31 cellular contexts compared by ENCODE assay signal in the genomic region with DNA sequence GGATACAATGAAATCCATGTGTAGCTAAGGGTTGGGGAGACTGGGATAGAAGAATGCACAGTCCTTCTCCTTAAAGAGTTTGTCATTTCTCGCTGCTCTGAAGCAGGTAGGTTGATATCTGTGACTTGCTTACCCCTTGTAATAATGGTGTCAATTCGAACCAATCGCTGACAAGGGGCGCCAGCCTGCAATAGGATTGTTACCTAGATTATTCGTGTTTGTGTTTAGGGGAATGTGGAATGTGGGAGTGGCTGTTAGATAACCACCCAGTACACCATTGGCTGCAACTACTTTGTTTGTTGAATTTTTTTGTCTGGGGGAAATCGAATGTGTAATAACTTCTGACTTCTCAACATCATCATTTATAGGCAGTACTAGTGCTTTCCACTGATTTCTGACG.
"Had no signal": no experiment of that assay in that cellular context is flagged by ENCODE, and none has a peak within 500 bp of the region (broad histone marks: within the 10 kb centered on the region; RNA-seq: fewer than 3 reads in every experiment).

No MANE protein-coding gene starts in this region.

- H3K27ac ChIP-seq: ascending aorta, brain microvascular endothelial cell, coronary artery, epithelial cell of prostate, esophagus squamous epithelium, gastroesophageal sphincter had no signal

- ATAC-seq: activated naive CD4-positive, alpha-beta T cell treated with anti-CD3 and anti-CD28 coated beads, Interleukin-2, amount 50 U/mL, for 72 hours; activated T-cell treated with anti-CD3 and anti-CD28 coated beads, Interleukin-2, amount 50 U/mL, for 72 hours; activated T-helper 17 cell treated with anti-CD3 and anti-CD28 coated beads, Interleukin-2, amount 50 U/mL, for 72 hours; effector memory CD8-positive, alpha-beta T cell; gastroesophageal sphincter had no signal

- H3K27me3 Mint-ChIP-seq: activated CD4-positive, alpha-beta T cell treated with anti-CD3 and anti-CD28 coated beads, Interleukin-2, amount 10 ng/mL, durations not matched to agents 7 days and 5 days; activated T-cell treated with anti-CD3 and anti-CD28 coated beads, Interleukin-2, amount 50 U/mL, for 24 hours had no signal

- H3K27ac Mint-ChIP-seq: activated CD4-positive, alpha-beta memory T cell treated with anti-CD3 and anti-CD28 coated beads, Interleukin-2, amount 10 ng/mL, durations not matched to agents 7 days and 5 days; activated CD4-positive, alpha-beta T cell treated with anti-CD3 and anti-CD28 coated beads, Interleukin-2, amount 10 ng/mL, durations not matched to agents 7 days and 5 days; activated naive CD4-positive, alpha-beta T cell treated with anti-CD3 and anti-CD28 coated beads for 36 hours; activated naive CD4-positive, alpha-beta T cell treated with anti-CD3 and anti-CD28 coated beads, Interleukin-2, amount 50 U/mL, for 72 hours; activated naive CD8-positive, alpha-beta T cell treated with anti-CD3 and anti-CD28 coated beads, Interleukin-2, amount 10 ng/mL, durations not matched to agents 7 days and 5 days; activated T-cell treated with anti-CD3 and anti-CD28 coated beads, Interleukin-2, amount 50 U/mL, for 24 hours; activated T-cell treated with anti-CD3 and anti-CD28 coated beads, Interleukin-2, amount 50 U/mL, for 72 hours; activated T-helper 17 cell treated with anti-CD3 and anti-CD28 coated beads, Interleukin-2, amount 50 U/mL, for 72 hours; effector memory CD8-positive, alpha-beta T cell had no signal

- FAIRE-seq: bronchial epithelial cell, endometrium, endothelial cell of umbilical vein had no signal

- DNase-seq: activated CD4-positive, alpha-beta memory T cell treated with anti-CD3 and anti-CD28 coated beads, Interleukin-2, amount 10 ng/mL, durations not matched to agents 7 days and 5 days; activated CD4-positive, alpha-beta T cell treated with anti-CD3 and anti-CD28 coated beads for 1 hour; activated CD4-positive, alpha-beta T cell treated with anti-CD3 and anti-CD28 coated beads for 4 hours; activated CD4-positive, alpha-beta T cell treated with anti-CD3 and anti-CD28 coated beads, Interleukin-2, amount 10 ng/mL, durations not matched to agents 7 days and 5 days; activated CD4-positive, alpha-beta T cell treated with anti-CD3 and anti-CD28 coated beads, Interleukin-2, amount 50 U/mL, for 4 hours; activated CD8-positive, alpha-beta memory T cell treated with anti-CD3 and anti-CD28 coated beads, Interleukin-2, amount 50 U/mL, for 48 hours; activated effector memory CD4-positive, alpha-beta T cell treated with Interleukin-2 at 50 U/mL for 16 hours; activated gamma-delta T cell treated with Interleukin-2 at 50 U/mL for 16 hours; activated naive CD4-positive, alpha-beta T cell treated with anti-CD3 and anti-CD28 coated beads for 36 hours; activated naive CD8-positive, alpha-beta T cell treated with anti-CD3 and anti-CD28 coated beads, Interleukin-2, amount 10 ng/mL, durations not matched to agents 7 days and 5 days; activated T-cell treated with anti-CD3 and anti-CD28 coated beads for 4 hours; activated T-cell treated with anti-CD3 and anti-CD28 coated beads, Interleukin-2, amount 50 U/mL, for 24 hours; activated T-cell treated with anti-CD3 and anti-CD28 coated beads, Interleukin-2, amount 50 U/mL, for 72 hours; brain microvascular endothelial cell; dermis blood vessel endothelial cell; effector CD4-positive, alpha-beta T cell; effector memory CD8-positive, alpha-beta T cell; esophagus squamous epithelium; foreskin melanocyte; head of caudate nucleus; T-helper 2 cell had no signal

- H3K4me3 Mint-ChIP-seq: activated CD4-positive, alpha-beta memory T cell treated with anti-CD3 and anti-CD28 coated beads, Interleukin-2, amount 10 ng/mL, durations not matched to agents 7 days and 5 days; activated CD4-positive, alpha-beta T cell treated with anti-CD3 and anti-CD28 coated beads, Interleukin-2, amount 10 ng/mL, durations not matched to agents 7 days and 5 days; activated naive CD4-positive, alpha-beta T cell treated with anti-CD3 and anti-CD28 coated beads for 36 hours; activated naive CD8-positive, alpha-beta T cell treated with anti-CD3 and anti-CD28 coated beads, Interleukin-2, amount 10 ng/mL, durations not matched to agents 7 days and 5 days; activated T-cell treated with anti-CD3 and anti-CD28 coated beads, Interleukin-2, amount 50 U/mL, for 24 hours; activated T-cell treated with anti-CD3 and anti-CD28 coated beads, Interleukin-2, amount 50 U/mL, for 72 hours; activated T-helper 17 cell treated with anti-CD3 and anti-CD28 coated beads, Interleukin-2, amount 50 U/mL, for 72 hours; central memory CD8-positive, alpha-beta T cell; effector memory CD8-positive, alpha-beta T cell had no signal

- H3K9me3 Mint-ChIP-seq: activated CD4-positive, alpha-beta memory T cell treated with anti-CD3 and anti-CD28 coated beads, Interleukin-2, amount 10 ng/mL, durations not matched to agents 7 days and 5 days; activated CD4-positive, alpha-beta T cell treated with anti-CD3 and anti-CD28 coated beads, Interleukin-2, amount 10 ng/mL, durations not matched to agents 7 days and 5 days; activated naive CD4-positive, alpha-beta T cell treated with anti-CD3 and anti-CD28 coated beads for 36 hours; activated naive CD4-positive, alpha-beta T cell treated with anti-CD3 and anti-CD28 coated beads, Interleukin-2, amount 50 U/mL, for 72 hours; activated naive CD8-positive, alpha-beta T cell treated with anti-CD3 and anti-CD28 coated beads, Interleukin-2, amount 10 ng/mL, durations not matched to agents 7 days and 5 days; activated T-cell treated with anti-CD3 and anti-CD28 coated beads, Interleukin-2, amount 50 U/mL, for 24 hours; activated T-cell treated with anti-CD3 and anti-CD28 coated beads, Interleukin-2, amount 50 U/mL, for 72 hours; activated T-helper 17 cell treated with anti-CD3 and anti-CD28 coated beads, Interleukin-2, amount 50 U/mL, for 72 hours; central memory CD8-positive, alpha-beta T cell; effector memory CD8-positive, alpha-beta T cell had no signal

- H3K27me3 ChIP-seq: ascending aorta, brain microvascular endothelial cell, esophagus squamous epithelium, gastroesophageal sphincter had no signal

- H3K9me3 ChIP-seq: ascending aorta, esophagus squamous epithelium, gastroesophageal sphincter had no signal

- H3K36me3 Mint-ChIP-seq: activated naive CD4-positive, alpha-beta T cell treated with anti-CD3 and anti-CD28 coated beads, Interleukin-2, amount 50 U/mL, for 72 hours; activated naive CD8-positive, alpha-beta T cell treated with anti-CD3 and anti-CD28 coated beads, Interleukin-2, amount 10 ng/mL, durations not matched to agents 7 days and 5 days had no signal

- H3K4me3 ChIP-seq: ascending aorta, coronary artery, esophagus squamous epithelium, gastroesophageal sphincter had no signal

- H3K36me3 ChIP-seq: ascending aorta, brain microvascular endothelial cell, esophagus squamous epithelium, gastroesophageal sphincter had no signal

- H3K4me1 Mint-ChIP-seq: activated CD4-positive, alpha-beta memory T cell treated with anti-CD3 and anti-CD28 coated beads, Interleukin-2, amount 10 ng/mL, durations not matched to agents 7 days and 5 days; activated CD4-positive, alpha-beta T cell treated with anti-CD3 and anti-CD28 coated beads, Interleukin-2, amount 10 ng/mL, durations not matched to agents 7 days and 5 days; activated naive CD8-positive, alpha-beta T cell treated with anti-CD3 and anti-CD28 coated beads, Interleukin-2, amount 10 ng/mL, durations not matched to agents 7 days and 5 days; activated T-helper 17 cell treated with anti-CD3 and anti-CD28 coated beads, Interleukin-2, amount 50 U/mL, for 72 hours; central memory CD8-positive, alpha-beta T cell had no signal

- H3K4me1 ChIP-seq: ascending aorta, esophagus squamous epithelium, gastroesophageal sphincter had no signal
